Comparison of ENCODE assay signal across 25 cellular contexts in the genomic region with DNA sequence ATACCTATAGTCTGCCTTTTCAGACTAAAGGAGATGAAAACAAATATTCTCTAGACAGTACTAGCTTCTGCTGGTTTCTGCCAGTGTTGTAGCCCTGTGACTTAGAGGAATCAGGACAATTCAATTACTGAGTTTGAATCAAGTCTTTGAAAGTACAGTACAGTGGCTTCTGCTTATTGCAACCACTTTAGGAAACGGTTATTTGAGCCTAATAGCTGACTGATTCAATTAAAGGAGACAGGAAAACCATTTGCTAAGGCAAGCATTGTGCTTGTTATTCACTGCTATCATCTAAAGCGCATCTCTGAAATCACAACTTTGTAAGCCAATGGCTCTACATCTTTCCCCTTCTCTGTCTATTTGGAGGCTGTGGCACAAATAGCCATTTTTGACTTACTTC.
"Had no signal": no experiment of that assay in that cellular context is flagged by ENCODE, and none has a peak within 500 bp of the region (broad histone marks: within the 10 kb centered on the region; RNA-seq: fewer than 3 reads in every experiment).

No MANE protein-coding gene starts in this region.

- H3K4me1 ChIP-seq: pancreas, prostate gland, right lobe of liver, sigmoid colon, stomach, thyroid gland, tibial nerve, upper lobe of left lung, vagina had no signal

- H3K9me3 Mint-ChIP-seq: nephron; stimulated activated effector memory CD8-positive, alpha-beta T cell treated with anti-CD3 and anti-CD28 coated beads, Interleukin-12 subunit alpha, Interleukin-12 subunit beta, amount 100 ng/mL, for 72 hours; stimulated activated naive B cell treated with anti-CD40 and anti-IgM and Interleukin-4, amounts not matched to agents 10 μg/mL and 1 μg/mL and 100 μg/mL, for 72 hours; stimulated activated naive CD8-positive, alpha-beta T cell treated with anti-CD3 and anti-CD28 coated beads, Interleukin-15, Interleukin-2, amounts not matched to agents 100 ng/mL and 50 ng/mL, for 24 hours had no signal

- H3K36me3 Mint-ChIP-seq: natural killer cell; stimulated activated effector memory CD8-positive, alpha-beta T cell treated with anti-CD3 and anti-CD28 coated beads, Interleukin-12 subunit alpha, Interleukin-12 subunit beta, amount 100 ng/mL, for 72 hours; stimulated activated naive B cell treated with anti-CD40 and anti-IgM and Interleukin-4, amounts not matched to agents 10 μg/mL and 1 μg/mL and 100 μg/mL, for 72 hours had no signal

- H3K9me3 ChIP-seq: neutrophil, pancreas, prostate gland, right lobe of liver, sigmoid colon, stomach, thoracic aorta, thyroid gland, tibial nerve, upper lobe of left lung, vagina had no signal

- H3K27me3 Mint-ChIP-seq: stimulated activated naive CD8-positive, alpha-beta T cell treated with anti-CD3 and anti-CD28 coated beads, Interleukin-15, Interleukin-2, amounts not matched to agents 100 ng/mL and 50 ng/mL, for 24 hours had no signal

- H3K27ac ChIP-seq: neutrophil, pancreas, prostate gland, right lobe of liver, sigmoid colon, stomach, thoracic aorta, thyroid gland, tibial nerve, upper lobe of left lung, vagina had no signal

- H3K36me3 ChIP-seq: neutrophil, pancreas, prostate gland, right lobe of liver, sigmoid colon, stomach, thoracic aorta, thyroid gland, tibial nerve, upper lobe of left lung, vagina had no signal

- H3K4me3 Mint-ChIP-seq: natural killer cell; nephron; stimulated activated effector memory CD8-positive, alpha-beta T cell treated with anti-CD3 and anti-CD28 coated beads, Interleukin-12 subunit alpha, Interleukin-12 subunit beta, amount 100 ng/mL, for 72 hours; stimulated activated naive B cell treated with anti-CD40 and anti-IgM and Interleukin-4, amounts not matched to agents 10 μg/mL and 1 μg/mL and 100 μg/mL, for 72 hours; stimulated activated naive CD8-positive, alpha-beta T cell treated with anti-CD3 and anti-CD28 coated beads, Interleukin-15, Interleukin-2, amounts not matched to agents 100 ng/mL and 50 ng/mL, for 24 hours had no signal

- H3K27ac Mint-ChIP-seq: natural killer cell; nephron; stimulated activated effector memory CD8-positive, alpha-beta T cell treated with anti-CD3 and anti-CD28 coated beads, Interleukin-12 subunit alpha, Interleukin-12 subunit beta, amount 100 ng/mL, for 72 hours; stimulated activated naive B cell treated with anti-CD40 and anti-IgM and Interleukin-4, amounts not matched to agents 10 μg/mL and 1 μg/mL and 100 μg/mL, for 72 hours; stimulated activated naive CD8-positive, alpha-beta T cell treated with anti-CD3 and anti-CD28 coated beads, Interleukin-15, Interleukin-2, amounts not matched to agents 100 ng/mL and 50 ng/mL, for 24 hours had no signal

- H3K4me1 Mint-ChIP-seq: natural killer cell; nephron; stimulated activated effector memory CD8-positive, alpha-beta T cell treated with anti-CD3 and anti-CD28 coated beads, Interleukin-12 subunit alpha, Interleukin-12 subunit beta, amount 100 ng/mL, for 72 hours; stimulated activated naive B cell treated with anti-CD40 and anti-IgM and Interleukin-4, amounts not matched to agents 10 μg/mL and 1 μg/mL and 100 μg/mL, for 72 hours had no signal

- ATAC-seq: natural killer cell; pancreas; right cardiac atrium; right lobe of liver; stimulated activated effector memory CD8-positive, alpha-beta T cell treated with anti-CD3 and anti-CD28 coated beads, Interleukin-12 subunit alpha, Interleukin-12 subunit beta, amount 100 ng/mL, for 72 hours; stimulated activated naive B cell treated with anti-CD40 and anti-IgM and Interleukin-4, amounts not matched to agents 10 μg/mL and 1 μg/mL and 100 μg/mL, for 72 hours had no signal

- H3K4me3 ChIP-seq: pancreas, prostate gland, right lobe of liver, sigmoid colon, stomach, thoracic aorta, thyroid gland, tibial nerve, upper lobe of left lung, vagina had no signal

- H3K27me3 ChIP-seq: neutrophil, pancreas, right lobe of liver, sigmoid colon, stomach, thyroid gland, tibial nerve, upper lobe of left lung, vagina had no signal

- DNase-seq: natural killer cell; nucleus accumbens; pancreas; right cardiac atrium; right lobe of liver; sigmoid colon; small intestine; stimulated activated CD4-positive, alpha-beta T cell treated with anti-CD3 and anti-CD28 coated beads, Interleukin-15, amount 100 ng/mL, for 24 hours; stimulated activated CD4-positive, alpha-beta T cell treated with anti-CD3 and anti-CD28 coated beads, Interleukin-2, amount 100 ng/mL, for 24 hours; stimulated activated CD4-positive, alpha-beta T cell treated with anti-CD3 and anti-CD28 coated beads, Interleukin-2, amount 100 ng/mL, for 48 hours; stimulated activated CD4-positive, alpha-beta T cell treated with anti-CD3 and anti-CD28 coated beads, Interleukin-4, amount 100 ng/mL, for 24 hours; stimulated activated naive B cell treated with anti-CD40 and anti-IgM and Interleukin-4, amounts not matched to agents 10 μg/mL and 1 μg/mL and 100 μg/mL, for 72 hours; stimulated activated naive CD4-positive, alpha-beta T cell treated with Interleukin-2 at 50 U/mL for 16 hours; stomach; thyroid gland; trophoblast cell; upper lobe of left lung had no signal
